20 cellular contexts compared by ENCODE assay signal in the genomic region with DNA sequence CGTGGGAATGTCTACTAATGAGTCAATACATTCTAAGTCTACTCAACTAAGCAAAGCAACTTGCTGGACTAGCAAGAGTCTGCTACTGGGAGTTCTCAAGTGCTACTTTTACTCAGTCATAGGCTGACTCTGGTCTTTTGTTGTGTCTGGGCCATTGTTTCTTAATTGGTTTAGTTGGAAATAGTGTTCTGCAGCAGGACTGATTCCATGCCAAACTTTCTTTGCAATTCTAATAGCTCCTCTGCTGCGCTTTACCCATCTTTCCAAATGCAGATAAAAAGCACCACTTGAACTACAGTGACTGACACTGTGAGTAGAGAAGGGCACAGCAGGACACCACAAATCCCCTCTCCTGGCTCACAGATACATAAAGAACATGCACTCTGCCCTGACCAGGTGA.
DNase-seq lines count a peak whose midpoint lies in the region; ATAC-seq and TF ChIP-seq lines count a peak whose summit lies in the region.
"Had no signal": no experiment of that assay in that cellular context is flagged by ENCODE, and none has a peak within 500 bp of the region (broad histone marks: within the 10 kb centered on the region; RNA-seq: fewer than 3 reads in every experiment).

No MANE protein-coding gene starts in this region.

- no peak overlapping the region for H3K27ac ChIP-seq in GM23338 (ENCODE audit: low read depth)
- H3K27ac ChIP-seq: foreskin keratinocyte had no signal

- CTCF ChIA-PET in WTC11 (lab: Charles Lee) = interaction anchor here (1.0 kb wide), 1 partner anchor 706 kb away, joined by 4 read pairs; no protein-coding TSS in a partner anchor

- H4K20me1 ChIP-seq in GM23338 (replicated peaks; ENCODE audit: insufficient read depth) = no peaks in the 10 kb centered on the region

- H3K4me3 Mint-ChIP-seq in GM23338 = peak overlapping the region; percentile 48; the same call in 1 of the 3 replicates
- H3K4me3 Mint-ChIP-seq in WTC11 = peak overlapping the region; percentile 32; the same call in 1 of the 2 replicates
- H3K4me3 Mint-ChIP-seq in nephron progenitor cell = no peak overlapping the region
- H3K4me3 Mint-ChIP-seq: activated naive CD8-positive, alpha-beta T cell; brain; natural killer cell; stimulated activated naive B cell treated with anti-CD40 and anti-IgM and Interleukin-4, amounts not matched to agents 10 μg/mL and 1 μg/mL and 100 μg/mL, for 72 hours had no signal

- H3F3A ChIP-seq in GM23338 (replicated peaks; ENCODE audit: low read depth) = no peaks in the 10 kb centered on the region

- H3K27ac Mint-ChIP-seq in GM23338 (no peak overlapping the region), WTC11 (peak overlapping the region; percentile 83; the same call in 1 of the 2 replicates), nephron progenitor cell (no peak overlapping the region)
- H3K27ac Mint-ChIP-seq: activated naive CD8-positive, alpha-beta T cell; natural killer cell; stimulated activated naive B cell treated with anti-CD40 and anti-IgM and Interleukin-4, amounts not matched to agents 10 μg/mL and 1 μg/mL and 100 μg/mL, for 72 hours had no signal

- no peaks in the 10 kb centered on the region for H3K36me3 ChIP-seq in GM23338 (ENCODE audit: insufficient read depth)
- H3K36me3 ChIP-seq: transverse colon had no signal

- no peaks in the 10 kb centered on the region for H3K27me3 ChIP-seq in GM23338 (ENCODE audit: insufficient read depth)
- H3K27me3 ChIP-seq: foreskin keratinocyte, transverse colon had no signal

- H2AFZ ChIP-seq in GM23338 = no peak overlapping the region

- no peaks in the 10 kb centered on the region for H3K9me2 ChIP-seq in GM23338 (ENCODE audit: insufficient read depth)

- no peak for TF ChIP-seq CTCF in GM23338 (conservative IDR thresholded peaks at IDR 0.05; ENCODE audit: low read depth in 2 of 2)
- TF ChIP-seq CTCF in WTC11 (IDR thresholded peaks at IDR 0.05) = no peak
- no peak for TF ChIP-seq CTCF in nephron progenitor cell (IDR thresholded peaks at IDR 0.05)

- H3K4me1 ChIP-seq in GM23338 (ENCODE audit: insufficient read depth) = peaks cover 31% of the 10 kb centered on the region; the same call in 1 of the 2 replicates
- H3K4me1 ChIP-seq: foreskin keratinocyte had no signal

- H3K79me2 ChIP-seq in GM23338 (replicated peaks; ENCODE audit: insufficient read depth) = no peaks in the 10 kb centered on the region

- POLR2A ChIA-PET in WTC11 (lab: Charles Lee) = no interaction called here

- H3K27me3 Mint-ChIP-seq in GM23338 (ENCODE audit: insufficient read depth, low read depth, poor library complexity) (peaks cover 19% of the 10 kb centered on the region), WTC11 (ENCODE audit: low read depth) (peaks cover 44% of the 10 kb centered on the region), nephron progenitor cell (ENCODE audit: low read depth, poor library complexity) (no peaks in the 10 kb centered on the region)
- H3K27me3 Mint-ChIP-seq: activated naive CD8-positive, alpha-beta T cell; stimulated activated naive B cell treated with anti-CD40 and anti-IgM and Interleukin-4, amounts not matched to agents 10 μg/mL and 1 μg/mL and 100 μg/mL, for 72 hours had no signal

- DNase-seq in GM23338 (ENCODE audit: low spot score) = peak; percentile 85
- DNase-seq in NCI-H128 (lab: John Stamatoyannopoulos, UW; ENCODE audit: unreplicated experiment) = peak; percentile 57
- DNase-seq in WTC11 (ENCODE audit: low spot score) = peak; percentile 33
- DNase-seq in islet precursor cell = peak; percentile 67
- DNase-seq in 8988T = no peak
- DNase-seq in nephron progenitor cell = no peak
- DNase-seq: activated CD4-positive, alpha-beta T cell treated with anti-CD3 and anti-CD28 coated beads, Interleukin-2, amount 50 U/mL, for 4 hours; cortex of kidney; foreskin keratinocyte; GOT3; Karpas-422; natural killer cell; NCI-H146; NCI-H526; stimulated activated naive B cell treated with anti-CD40 and anti-IgM and Interleukin-4, amounts not matched to agents 10 μg/mL and 1 μg/mL and 100 μg/mL, for 72 hours; transverse colon had no signal

- no peaks in the 10 kb centered on the region for H3K36me3 Mint-ChIP-seq in GM23338 (ENCODE audit: low read depth)
- no peaks in the 10 kb centered on the region for H3K36me3 Mint-ChIP-seq in WTC11
- peaks cover 58% of the 10 kb centered on the region for H3K36me3 Mint-ChIP-seq in nephron progenitor cell (ENCODE audit: low read depth)
- H3K36me3 Mint-ChIP-seq: activated naive CD8-positive, alpha-beta T cell; brain; natural killer cell; stimulated activated naive B cell treated with anti-CD40 and anti-IgM and Interleukin-4, amounts not matched to agents 10 μg/mL and 1 μg/mL and 100 μg/mL, for 72 hours had no signal

- ATAC-seq in GM23338 (peak; percentile 100), WTC11 (peak; percentile 96), GM18870 (IDR thresholded peaks at IDR 0.05; ENCODE audit: unreplicated experiment) (no peak), HG02852 (IDR thresholded peaks at IDR 0.05; ENCODE audit: unreplicated experiment) (no peak)
- ATAC-seq: foreskin keratinocyte; natural killer cell; stimulated activated naive B cell treated with anti-CD40 and anti-IgM and Interleukin-4, amounts not matched to agents 10 μg/mL and 1 μg/mL and 100 μg/mL, for 72 hours had no signal

- H3K9me3 Mint-ChIP-seq in GM23338 (no peaks in the 10 kb centered on the region; the same call in 2 of the 3 replicates), WTC11 (no peaks in the 10 kb centered on the region), nephron progenitor cell (no peaks in the 10 kb centered on the region)
- H3K9me3 Mint-ChIP-seq: natural killer cell; stimulated activated naive B cell treated with anti-CD40 and anti-IgM and Interleukin-4, amounts not matched to agents 10 μg/mL and 1 μg/mL and 100 μg/mL, for 72 hours had no signal

- H3K4me2 ChIP-seq in GM23338 = peak overlapping the region; percentile 13

- H3K4me1 Mint-ChIP-seq in GM23338 (peaks cover 44% of the 10 kb centered on the region), WTC11 (peaks cover 60% of the 10 kb centered on the region), nephron progenitor cell (peaks cover 39% of the 10 kb centered on the region)
- H3K4me1 Mint-ChIP-seq: natural killer cell; stimulated activated naive B cell treated with anti-CD40 and anti-IgM and Interleukin-4, amounts not matched to agents 10 μg/mL and 1 μg/mL and 100 μg/mL, for 72 hours had no signal

- H3K4me3 ChIP-seq in GM23338 = no peak overlapping the region
- H3K4me3 ChIP-seq: transverse colon had no signal

TF ChIP-seq in GM23338, 12 proteins besides CTCF, POLR2A, EP300 and RAD21 (continues in another document):
- TF ChIP-seq, protein P1, sequence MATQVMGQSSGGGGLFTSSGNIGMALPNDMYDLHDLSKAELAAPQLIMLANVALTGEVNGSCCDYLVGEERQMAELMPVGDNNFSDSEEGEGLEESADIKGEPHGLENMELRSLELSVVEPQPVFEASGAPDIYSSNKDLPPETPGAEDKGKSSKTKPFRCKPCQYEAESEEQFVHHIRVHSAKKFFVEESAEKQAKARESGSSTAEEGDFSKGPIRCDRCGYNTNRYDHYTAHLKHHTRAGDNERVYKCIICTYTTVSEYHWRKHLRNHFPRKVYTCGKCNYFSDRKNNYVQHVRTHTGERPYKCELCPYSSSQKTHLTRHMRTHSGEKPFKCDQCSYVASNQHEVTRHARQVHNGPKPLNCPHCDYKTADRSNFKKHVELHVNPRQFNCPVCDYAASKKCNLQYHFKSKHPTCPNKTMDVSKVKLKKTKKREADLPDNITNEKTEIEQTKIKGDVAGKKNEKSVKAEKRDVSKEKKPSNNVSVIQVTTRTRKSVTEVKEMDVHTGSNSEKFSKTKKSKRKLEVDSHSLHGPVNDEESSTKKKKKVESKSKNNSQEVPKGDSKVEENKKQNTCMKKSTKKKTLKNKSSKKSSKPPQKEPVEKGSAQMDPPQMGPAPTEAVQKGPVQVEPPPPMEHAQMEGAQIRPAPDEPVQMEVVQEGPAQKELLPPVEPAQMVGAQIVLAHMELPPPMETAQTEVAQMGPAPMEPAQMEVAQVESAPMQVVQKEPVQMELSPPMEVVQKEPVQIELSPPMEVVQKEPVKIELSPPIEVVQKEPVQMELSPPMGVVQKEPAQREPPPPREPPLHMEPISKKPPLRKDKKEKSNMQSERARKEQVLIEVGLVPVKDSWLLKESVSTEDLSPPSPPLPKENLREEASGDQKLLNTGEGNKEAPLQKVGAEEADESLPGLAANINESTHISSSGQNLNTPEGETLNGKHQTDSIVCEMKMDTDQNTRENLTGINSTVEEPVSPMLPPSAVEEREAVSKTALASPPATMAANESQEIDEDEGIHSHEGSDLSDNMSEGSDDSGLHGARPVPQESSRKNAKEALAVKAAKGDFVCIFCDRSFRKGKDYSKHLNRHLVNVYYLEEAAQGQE (IDR thresholded peaks at IDR 0.05; ENCODE audit: unreplicated experiment) = no peak
- peak; percentile 75 for TF ChIP-seq NANOG (IDR thresholded peaks at IDR 0.05; ENCODE audit: borderline replicate concordance)
- TF ChIP-seq CREB1 (CRISPR knock-in tag; IDR thresholded peaks at IDR 0.05; ENCODE audit: low read depth) = 0 out of 2 replicates have a peak, but pooled peaks have one; percentile 14

TF ChIP-seq in WTC11, 78 proteins besides CTCF, POLR2A, EP300 and RAD21 (continues in another document):
- TF ChIP-seq, protein P2, sequence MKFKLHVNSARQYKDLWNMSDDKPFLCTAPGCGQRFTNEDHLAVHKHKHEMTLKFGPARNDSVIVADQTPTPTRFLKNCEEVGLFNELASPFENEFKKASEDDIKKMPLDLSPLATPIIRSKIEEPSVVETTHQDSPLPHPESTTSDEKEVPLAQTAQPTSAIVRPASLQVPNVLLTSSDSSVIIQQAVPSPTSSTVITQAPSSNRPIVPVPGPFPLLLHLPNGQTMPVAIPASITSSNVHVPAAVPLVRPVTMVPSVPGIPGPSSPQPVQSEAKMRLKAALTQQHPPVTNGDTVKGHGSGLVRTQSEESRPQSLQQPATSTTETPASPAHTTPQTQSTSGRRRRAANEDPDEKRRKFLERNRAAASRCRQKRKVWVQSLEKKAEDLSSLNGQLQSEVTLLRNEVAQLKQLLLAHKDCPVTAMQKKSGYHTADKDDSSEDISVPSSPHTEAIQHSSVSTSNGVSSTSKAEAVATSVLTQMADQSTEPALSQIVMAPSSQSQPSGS (CRISPR knock-in tag; IDR thresholded peaks at IDR 0.05; ENCODE audit: borderline replicate concordance, low read depth) = no peak
- TF ChIP-seq, protein P3, sequence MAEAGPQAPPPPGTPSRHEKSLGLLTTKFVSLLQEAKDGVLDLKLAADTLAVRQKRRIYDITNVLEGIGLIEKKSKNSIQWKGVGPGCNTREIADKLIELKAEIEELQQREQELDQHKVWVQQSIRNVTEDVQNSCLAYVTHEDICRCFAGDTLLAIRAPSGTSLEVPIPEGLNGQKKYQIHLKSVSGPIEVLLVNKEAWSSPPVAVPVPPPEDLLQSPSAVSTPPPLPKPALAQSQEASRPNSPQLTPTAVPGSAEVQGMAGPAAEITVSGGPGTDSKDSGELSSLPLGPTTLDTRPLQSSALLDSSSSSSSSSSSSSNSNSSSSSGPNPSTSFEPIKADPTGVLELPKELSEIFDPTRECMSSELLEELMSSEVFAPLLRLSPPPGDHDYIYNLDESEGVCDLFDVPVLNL (CRISPR knock-in tag; IDR thresholded peaks at IDR 0.05; ENCODE audit: borderline replicate concordance, low read depth) = no peak

Comparison
In these comparisons a context has a peak if more than half of its experiments do, and no peak if none do; other contexts are left out.
1. ATAC-seq: peak in GM23338 (single experiment) and WTC11 (single experiment); none in GM18870 (single experiment) and HG02852 (single experiment).
2. DNase-seq: peak in GM23338 (single experiment), NCI-H128 (single experiment), WTC11 (single experiment) and islet precursor cell (single experiment); none in 8988T (single experiment) and nephron progenitor cell (single experiment).